ENCODE assay signal across 1 cellular context in the genomic region with DNA sequence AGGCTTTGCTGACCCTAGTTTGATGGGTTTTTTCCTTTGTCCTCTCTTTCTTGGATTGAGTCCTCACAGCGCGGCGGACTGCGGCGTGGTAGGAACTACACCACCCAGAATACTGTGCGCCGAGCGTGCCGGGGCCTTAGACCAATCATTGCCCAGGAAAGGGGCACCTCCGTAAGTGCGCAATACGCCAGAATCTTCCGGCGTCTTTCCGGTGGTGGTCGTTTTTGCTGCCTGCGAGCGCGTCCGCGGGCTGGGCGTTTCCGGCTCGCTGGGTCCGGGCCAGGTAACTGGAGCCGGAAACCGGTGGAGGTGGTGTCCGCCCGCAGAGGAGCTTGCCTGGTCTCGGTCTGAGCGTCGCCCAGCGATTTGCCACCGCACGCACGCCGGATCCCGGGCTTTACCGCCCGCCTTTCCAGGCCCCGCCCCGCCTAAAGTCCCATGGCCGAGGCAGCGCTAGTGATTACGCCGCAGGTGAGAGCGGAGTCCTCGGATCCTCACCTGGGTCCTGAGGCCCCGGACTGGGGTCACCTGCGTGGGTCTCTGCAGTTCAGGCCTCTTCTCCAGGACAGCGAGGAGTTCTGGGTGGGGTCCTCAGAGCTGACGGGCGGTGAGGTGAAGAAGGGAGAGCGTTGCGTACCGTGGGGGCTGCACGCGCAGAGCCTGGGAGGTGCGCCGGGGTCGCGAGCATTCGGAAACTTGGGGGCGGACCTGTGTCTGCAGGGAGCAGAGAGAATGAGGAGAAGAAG.
A peak's percentile ranks its signal among the peaks of the same experiment; 100 is the strongest.
TF ChIP-seq lines count a peak whose summit lies in the region.

A gene (plus strand): TSS at position 221 of the 746 bp plus-strand sequence. CDS start 218 bp downstream, at position 439.

TF ChIP-seq in GM12878, 131 proteins besides CTCF, POLR2A, EP300 and RAD21 (continued from another document and continues in another):
- TF ChIP-seq, protein P1, sequence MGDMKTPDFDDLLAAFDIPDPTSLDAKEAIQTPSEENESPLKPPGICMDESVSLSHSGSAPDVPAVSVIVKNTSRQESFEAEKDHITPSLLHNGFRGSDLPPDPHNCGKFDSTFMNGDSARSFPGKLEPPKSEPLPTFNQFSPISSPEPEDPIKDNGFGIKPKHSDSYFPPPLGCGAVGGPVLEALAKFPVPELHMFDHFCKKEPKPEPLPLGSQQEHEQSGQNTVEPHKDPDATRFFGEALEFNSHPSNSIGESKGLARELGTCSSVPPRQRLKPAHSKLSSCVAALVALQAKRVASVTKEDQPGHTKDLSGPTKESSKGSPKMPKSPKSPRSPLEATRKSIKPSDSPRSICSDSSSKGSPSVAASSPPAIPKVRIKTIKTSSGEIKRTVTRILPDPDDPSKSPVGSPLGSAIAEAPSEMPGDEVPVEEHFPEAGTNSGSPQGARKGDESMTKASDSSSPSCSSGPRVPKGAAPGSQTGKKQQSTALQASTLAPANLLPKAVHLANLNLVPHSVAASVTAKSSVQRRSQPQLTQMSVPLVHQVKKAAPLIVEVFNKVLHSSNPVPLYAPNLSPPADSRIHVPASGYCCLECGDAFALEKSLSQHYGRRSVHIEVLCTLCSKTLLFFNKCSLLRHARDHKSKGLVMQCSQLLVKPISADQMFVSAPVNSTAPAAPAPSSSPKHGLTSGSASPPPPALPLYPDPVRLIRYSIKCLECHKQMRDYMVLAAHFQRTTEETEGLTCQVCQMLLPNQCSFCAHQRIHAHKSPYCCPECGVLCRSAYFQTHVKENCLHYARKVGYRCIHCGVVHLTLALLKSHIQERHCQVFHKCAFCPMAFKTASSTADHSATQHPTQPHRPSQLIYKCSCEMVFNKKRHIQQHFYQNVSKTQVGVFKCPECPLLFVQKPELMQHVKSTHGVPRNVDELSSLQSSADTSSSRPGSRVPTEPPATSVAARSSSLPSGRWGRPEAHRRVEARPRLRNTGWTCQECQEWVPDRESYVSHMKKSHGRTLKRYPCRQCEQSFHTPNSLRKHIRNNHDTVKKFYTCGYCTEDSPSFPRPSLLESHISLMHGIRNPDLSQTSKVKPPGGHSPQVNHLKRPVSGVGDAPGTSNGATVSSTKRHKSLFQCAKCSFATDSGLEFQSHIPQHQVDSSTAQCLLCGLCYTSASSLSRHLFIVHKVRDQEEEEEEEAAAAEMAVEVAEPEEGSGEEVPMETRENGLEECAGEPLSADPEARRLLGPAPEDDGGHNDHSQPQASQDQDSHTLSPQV (IDR thresholded peaks at IDR 0.05), result no peak
- TF ChIP-seq, protein P2, sequence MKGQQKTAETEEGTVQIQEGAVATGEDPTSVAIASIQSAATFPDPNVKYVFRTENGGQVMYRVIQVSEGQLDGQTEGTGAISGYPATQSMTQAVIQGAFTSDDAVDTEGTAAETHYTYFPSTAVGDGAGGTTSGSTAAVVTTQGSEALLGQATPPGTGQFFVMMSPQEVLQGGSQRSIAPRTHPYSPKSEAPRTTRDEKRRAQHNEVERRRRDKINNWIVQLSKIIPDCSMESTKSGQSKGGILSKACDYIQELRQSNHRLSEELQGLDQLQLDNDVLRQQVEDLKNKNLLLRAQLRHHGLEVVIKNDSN (IDR thresholded peaks at IDR 0.05; ENCODE audit: borderline replicate concordance, extremely low read length, insufficient read depth, low read depth, low read length), result no peak
- TF ChIP-seq DPF2 (IDR thresholded peaks at IDR 0.05) (peak; percentile 37; the same call in 1 of the 2 replicates), SMAD1 (IDR thresholded peaks at IDR 0.05; ENCODE audit: low read depth, partially characterized antibody) (no peak), CREB1 (IDR thresholded peaks at IDR 0.05; ENCODE audit: low read depth) (peak; percentile 85), ZNF217 (IDR thresholded peaks at IDR 0.05) (no peak), BMI1 (IDR thresholded peaks at IDR 0.05; ENCODE audit: borderline replicate concordance) (no peak), EGR1 (IDR thresholded peaks at IDR 0.05; ENCODE audit: borderline replicate concordance in 1 of 2, low read depth in 2 of 2, low read length in 2 of 2) (peak in 1 of 2 experiments; percentile 59; a peak in 1 of 3 replicates), SPI1 (IDR thresholded peaks at IDR 0.05; ENCODE audit: borderline replicate concordance, insufficient read depth, low read depth, low read length) (no peak), TCF3 (IDR thresholded peaks at IDR 0.05; ENCODE audit: borderline replicate concordance, insufficient read depth, low read depth, low read length) (no peak), KDM1A (IDR thresholded peaks at IDR 0.05; ENCODE audit: borderline replicate concordance) (no peak), IKZF2 (IDR thresholded peaks at IDR 0.05) (no peak), KAT2A (conservative IDR thresholded peaks at IDR 0.05; ENCODE audit: control insufficient read depth, low read depth, low read length) (no peak), NRF1 (conservative IDR thresholded peaks at IDR 0.05; ENCODE audit: low read depth, low read length) (no peak), ZSCAN29 (IDR thresholded peaks at IDR 0.05) (no peak), RCOR1 (conservative IDR thresholded peaks at IDR 0.05; ENCODE audit: low read depth, low read length) (no peak)
- TF ChIP-seq, protein P3, sequence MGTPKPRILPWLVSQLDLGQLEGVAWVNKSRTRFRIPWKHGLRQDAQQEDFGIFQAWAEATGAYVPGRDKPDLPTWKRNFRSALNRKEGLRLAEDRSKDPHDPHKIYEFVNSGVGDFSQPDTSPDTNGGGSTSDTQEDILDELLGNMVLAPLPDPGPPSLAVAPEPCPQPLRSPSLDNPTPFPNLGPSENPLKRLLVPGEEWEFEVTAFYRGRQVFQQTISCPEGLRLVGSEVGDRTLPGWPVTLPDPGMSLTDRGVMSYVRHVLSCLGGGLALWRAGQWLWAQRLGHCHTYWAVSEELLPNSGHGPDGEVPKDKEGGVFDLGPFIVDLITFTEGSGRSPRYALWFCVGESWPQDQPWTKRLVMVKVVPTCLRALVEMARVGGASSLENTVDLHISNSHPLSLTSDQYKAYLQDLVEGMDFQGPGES (IDR thresholded peaks at IDR 0.05), result no peak
- TF ChIP-seq, protein P4, sequence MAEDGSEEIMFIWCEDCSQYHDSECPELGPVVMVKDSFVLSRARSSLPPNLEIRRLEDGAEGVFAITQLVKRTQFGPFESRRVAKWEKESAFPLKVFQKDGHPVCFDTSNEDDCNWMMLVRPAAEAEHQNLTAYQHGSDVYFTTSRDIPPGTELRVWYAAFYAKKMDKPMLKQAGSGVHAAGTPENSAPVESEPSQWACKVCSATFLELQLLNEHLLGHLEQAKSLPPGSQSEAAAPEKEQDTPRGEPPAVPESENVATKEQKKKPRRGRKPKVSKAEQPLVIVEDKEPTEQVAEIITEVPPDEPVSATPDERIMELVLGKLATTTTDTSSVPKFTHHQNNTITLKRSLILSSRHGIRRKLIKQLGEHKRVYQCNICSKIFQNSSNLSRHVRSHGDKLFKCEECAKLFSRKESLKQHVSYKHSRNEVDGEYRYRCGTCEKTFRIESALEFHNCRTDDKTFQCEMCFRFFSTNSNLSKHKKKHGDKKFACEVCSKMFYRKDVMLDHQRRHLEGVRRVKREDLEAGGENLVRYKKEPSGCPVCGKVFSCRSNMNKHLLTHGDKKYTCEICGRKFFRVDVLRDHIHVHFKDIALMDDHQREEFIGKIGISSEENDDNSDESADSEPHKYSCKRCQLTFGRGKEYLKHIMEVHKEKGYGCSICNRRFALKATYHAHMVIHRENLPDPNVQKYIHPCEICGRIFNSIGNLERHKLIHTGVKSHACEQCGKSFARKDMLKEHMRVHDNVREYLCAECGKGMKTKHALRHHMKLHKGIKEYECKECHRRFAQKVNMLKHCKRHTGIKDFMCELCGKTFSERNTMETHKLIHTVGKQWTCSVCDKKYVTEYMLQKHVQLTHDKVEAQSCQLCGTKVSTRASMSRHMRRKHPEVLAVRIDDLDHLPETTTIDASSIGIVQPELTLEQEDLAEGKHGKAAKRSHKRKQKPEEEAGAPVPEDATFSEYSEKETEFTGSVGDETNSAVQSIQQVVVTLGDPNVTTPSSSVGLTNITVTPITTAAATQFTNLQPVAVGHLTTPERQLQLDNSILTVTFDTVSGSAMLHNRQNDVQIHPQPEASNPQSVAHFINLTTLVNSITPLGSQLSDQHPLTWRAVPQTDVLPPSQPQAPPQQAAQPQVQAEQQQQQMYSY (CRISPR knock-in tag; IDR thresholded peaks at IDR 0.05), result no peak
- TF ChIP-seq, protein P5, sequence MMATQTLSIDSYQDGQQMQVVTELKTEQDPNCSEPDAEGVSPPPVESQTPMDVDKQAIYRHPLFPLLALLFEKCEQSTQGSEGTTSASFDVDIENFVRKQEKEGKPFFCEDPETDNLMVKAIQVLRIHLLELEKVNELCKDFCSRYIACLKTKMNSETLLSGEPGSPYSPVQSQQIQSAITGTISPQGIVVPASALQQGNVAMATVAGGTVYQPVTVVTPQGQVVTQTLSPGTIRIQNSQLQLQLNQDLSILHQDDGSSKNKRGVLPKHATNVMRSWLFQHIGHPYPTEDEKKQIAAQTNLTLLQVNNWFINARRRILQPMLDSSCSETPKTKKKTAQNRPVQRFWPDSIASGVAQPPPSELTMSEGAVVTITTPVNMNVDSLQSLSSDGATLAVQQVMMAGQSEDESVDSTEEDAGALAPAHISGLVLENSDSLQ (IDR thresholded peaks at IDR 0.05), result peak; percentile 34; the same call in 1 of the 2 replicates
- TF ChIP-seq, protein P6, sequence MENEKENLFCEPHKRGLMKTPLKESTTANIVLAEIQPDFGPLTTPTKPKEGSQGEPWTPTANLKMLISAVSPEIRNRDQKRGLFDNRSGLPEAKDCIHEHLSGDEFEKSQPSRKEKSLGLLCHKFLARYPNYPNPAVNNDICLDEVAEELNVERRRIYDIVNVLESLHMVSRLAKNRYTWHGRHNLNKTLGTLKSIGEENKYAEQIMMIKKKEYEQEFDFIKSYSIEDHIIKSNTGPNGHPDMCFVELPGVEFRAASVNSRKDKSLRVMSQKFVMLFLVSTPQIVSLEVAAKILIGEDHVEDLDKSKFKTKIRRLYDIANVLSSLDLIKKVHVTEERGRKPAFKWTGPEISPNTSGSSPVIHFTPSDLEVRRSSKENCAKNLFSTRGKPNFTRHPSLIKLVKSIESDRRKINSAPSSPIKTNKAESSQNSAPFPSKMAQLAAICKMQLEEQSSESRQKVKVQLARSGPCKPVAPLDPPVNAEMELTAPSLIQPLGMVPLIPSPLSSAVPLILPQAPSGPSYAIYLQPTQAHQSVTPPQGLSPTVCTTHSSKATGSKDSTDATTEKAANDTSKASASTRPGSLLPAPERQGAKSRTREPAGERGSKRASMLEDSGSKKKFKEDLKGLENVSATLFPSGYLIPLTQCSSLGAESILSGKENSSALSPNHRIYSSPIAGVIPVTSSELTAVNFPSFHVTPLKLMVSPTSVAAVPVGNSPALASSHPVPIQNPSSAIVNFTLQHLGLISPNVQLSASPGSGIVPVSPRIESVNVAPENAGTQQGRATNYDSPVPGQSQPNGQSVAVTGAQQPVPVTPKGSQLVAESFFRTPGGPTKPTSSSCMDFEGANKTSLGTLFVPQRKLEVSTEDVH (IDR thresholded peaks at IDR 0.05; ENCODE audit: low read depth, partially characterized antibody), result no peak
- TF ChIP-seq, protein P7, sequence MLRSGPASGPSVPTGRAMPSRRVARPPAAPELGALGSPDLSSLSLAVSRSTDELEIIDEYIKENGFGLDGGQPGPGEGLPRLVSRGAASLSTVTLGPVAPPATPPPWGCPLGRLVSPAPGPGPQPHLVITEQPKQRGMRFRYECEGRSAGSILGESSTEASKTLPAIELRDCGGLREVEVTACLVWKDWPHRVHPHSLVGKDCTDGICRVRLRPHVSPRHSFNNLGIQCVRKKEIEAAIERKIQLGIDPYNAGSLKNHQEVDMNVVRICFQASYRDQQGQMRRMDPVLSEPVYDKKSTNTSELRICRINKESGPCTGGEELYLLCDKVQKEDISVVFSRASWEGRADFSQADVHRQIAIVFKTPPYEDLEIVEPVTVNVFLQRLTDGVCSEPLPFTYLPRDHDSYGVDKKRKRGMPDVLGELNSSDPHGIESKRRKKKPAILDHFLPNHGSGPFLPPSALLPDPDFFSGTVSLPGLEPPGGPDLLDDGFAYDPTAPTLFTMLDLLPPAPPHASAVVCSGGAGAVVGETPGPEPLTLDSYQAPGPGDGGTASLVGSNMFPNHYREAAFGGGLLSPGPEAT (IDR thresholded peaks at IDR 0.05; ENCODE audit: low read depth), result peak; percentile 43; the same call in 1 of the 2 replicates
- TF ChIP-seq, protein P8, sequence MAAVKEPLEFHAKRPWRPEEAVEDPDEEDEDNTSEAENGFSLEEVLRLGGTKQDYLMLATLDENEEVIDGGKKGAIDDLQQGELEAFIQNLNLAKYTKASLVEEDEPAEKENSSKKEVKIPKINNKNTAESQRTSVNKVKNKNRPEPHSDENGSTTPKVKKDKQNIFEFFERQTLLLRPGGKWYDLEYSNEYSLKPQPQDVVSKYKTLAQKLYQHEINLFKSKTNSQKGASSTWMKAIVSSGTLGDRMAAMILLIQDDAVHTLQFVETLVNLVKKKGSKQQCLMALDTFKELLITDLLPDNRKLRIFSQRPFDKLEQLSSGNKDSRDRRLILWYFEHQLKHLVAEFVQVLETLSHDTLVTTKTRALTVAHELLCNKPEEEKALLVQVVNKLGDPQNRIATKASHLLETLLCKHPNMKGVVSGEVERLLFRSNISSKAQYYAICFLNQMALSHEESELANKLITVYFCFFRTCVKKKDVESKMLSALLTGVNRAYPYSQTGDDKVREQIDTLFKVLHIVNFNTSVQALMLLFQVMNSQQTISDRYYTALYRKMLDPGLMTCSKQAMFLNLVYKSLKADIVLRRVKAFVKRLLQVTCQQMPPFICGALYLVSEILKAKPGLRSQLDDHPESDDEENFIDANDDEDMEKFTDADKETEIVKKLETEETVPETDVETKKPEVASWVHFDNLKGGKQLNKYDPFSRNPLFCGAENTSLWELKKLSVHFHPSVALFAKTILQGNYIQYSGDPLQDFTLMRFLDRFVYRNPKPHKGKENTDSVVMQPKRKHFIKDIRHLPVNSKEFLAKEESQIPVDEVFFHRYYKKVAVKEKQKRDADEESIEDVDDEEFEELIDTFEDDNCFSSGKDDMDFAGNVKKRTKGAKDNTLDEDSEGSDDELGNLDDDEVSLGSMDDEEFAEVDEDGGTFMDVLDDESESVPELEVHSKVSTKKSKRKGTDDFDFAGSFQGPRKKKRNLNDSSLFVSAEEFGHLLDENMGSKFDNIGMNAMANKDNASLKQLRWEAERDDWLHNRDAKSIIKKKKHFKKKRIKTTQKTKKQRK (IDR thresholded peaks at IDR 0.05; ENCODE audit: low read depth, low read length), result no peak
- TF ChIP-seq, protein P9, sequence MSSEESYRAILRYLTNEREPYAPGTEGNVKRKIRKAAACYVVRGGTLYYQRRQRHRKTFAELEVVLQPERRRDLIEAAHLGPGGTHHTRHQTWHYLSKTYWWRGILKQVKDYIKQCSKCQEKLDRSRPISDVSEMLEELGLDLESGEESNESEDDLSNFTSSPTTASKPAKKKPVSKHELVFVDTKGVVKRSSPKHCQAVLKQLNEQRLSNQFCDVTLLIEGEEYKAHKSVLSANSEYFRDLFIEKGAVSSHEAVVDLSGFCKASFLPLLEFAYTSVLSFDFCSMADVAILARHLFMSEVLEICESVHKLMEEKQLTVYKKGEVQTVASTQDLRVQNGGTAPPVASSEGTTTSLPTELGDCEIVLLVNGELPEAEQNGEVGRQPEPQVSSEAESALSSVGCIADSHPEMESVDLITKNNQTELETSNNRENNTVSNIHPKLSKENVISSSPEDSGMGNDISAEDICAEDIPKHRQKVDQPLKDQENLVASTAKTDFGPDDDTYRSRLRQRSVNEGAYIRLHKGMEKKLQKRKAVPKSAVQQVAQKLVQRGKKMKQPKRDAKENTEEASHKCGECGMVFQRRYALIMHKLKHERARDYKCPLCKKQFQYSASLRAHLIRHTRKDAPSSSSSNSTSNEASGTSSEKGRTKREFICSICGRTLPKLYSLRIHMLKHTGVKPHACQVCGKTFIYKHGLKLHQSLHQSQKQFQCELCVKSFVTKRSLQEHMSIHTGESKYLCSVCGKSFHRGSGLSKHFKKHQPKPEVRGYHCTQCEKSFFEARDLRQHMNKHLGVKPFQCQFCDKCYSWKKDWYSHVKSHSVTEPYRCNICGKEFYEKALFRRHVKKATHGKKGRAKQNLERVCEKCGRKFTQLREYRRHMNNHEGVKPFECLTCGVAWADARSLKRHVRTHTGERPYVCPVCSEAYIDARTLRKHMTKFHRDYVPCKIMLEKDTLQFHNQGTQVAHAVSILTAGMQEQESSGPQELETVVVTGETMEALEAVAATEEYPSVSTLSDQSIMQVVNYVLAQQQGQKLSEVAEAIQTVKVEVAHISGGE (CRISPR knock-in tag; IDR thresholded peaks at IDR 0.05), result peak; percentile 84
